7 cellular contexts compared by ENCODE assay signal in genomic region chr5:10876996-10877395, GRCh38.
DNase-seq lines count a peak whose midpoint lies in the region; ATAC-seq and TF ChIP-seq lines count a peak whose summit lies in the region.
"Not testable (repeated sequence)": the region's sequence is repeated elsewhere in the genome, so short reads cannot be mapped to it uniquely, and the experiment has no call there.

No MANE protein-coding gene starts in this region.

- H3K79me2 ChIP-seq in PC-3 (ENCODE audit: low read length): not testable (repeated sequence)

- intact Hi-C loops in PC-3 (cut with micrococcal nuclease): loop anchor here (5.0 kb wide), 1 partner anchor 35 kb away; no protein-coding TSS in a partner anchor
- intact Hi-C loops in dendritic cell treated with granulocyte-macrophage colony-stimulating factor and Interleukin-4, amounts not matched to agents 40 ng/mL and 50 ng/mL, for 4 days (cut with micrococcal nuclease): not testable (repeated sequence)

- H3K27me3 Mint-ChIP-seq in dendritic cell treated with granulocyte-macrophage colony-stimulating factor and Interleukin-4, amounts not matched to agents 40 ng/mL and 50 ng/mL, for 4 days: peaks cover 20% of the 10 kb centered on the region

- peak overlapping the region; percentile 84 for H3K4me2 ChIP-seq in PC-3 (ENCODE audit: low read length)

- not testable (repeated sequence) for H3K9ac ChIP-seq in PC-3 (ENCODE audit: low read length)

- ATAC-seq in PC-3: not testable (repeated sequence)

- H3K27ac ChIP-seq in PC-3 (ENCODE audit: low read length): peak overlapping the region; percentile 63

- peak; percentile 29 for DNase-seq in CD1c-positive myeloid dendritic cell (ENCODE audit: extremely low spot score)
- peak; percentile 81 for DNase-seq in HT1080 (ENCODE audit: low read depth)
- DNase-seq in M059J (ENCODE audit: low read depth): peak; percentile 75
- peak; percentile 57 for DNase-seq in PC-3
- peak; percentile 42 for DNase-seq in RPMI7951 (ENCODE audit: low read depth)
- DNase-seq in kidney tubule cell (ENCODE audit: low spot score): peak; percentile 25

- CTCF ChIA-PET in PC-3 (lab: Charles Lee): not testable (repeated sequence)

- H3K36me3 ChIP-seq in PC-3 (ENCODE audit: low read depth, low read length): not testable (repeated sequence)

- H3K4me1 ChIP-seq in PC-3 (ENCODE audit: insufficient read depth, low read length): peaks cover 30% of the 10 kb centered on the region

- H3K27me3 ChIP-seq in PC-3 (ENCODE audit: low read length): not testable (repeated sequence)

- H2AFZ ChIP-seq in PC-3 (ENCODE audit: low read length): peak overlapping the region; percentile 67; the same call in 1 of the 2 replicates

- H3K9me2 ChIP-seq in PC-3 (replicated peaks; ENCODE audit: low read length): not testable (repeated sequence)

- BruUV-seq in PC-3 (replicated peaks; lab: Mats Ljungman, UMichigan): not testable (repeated sequence)

- peaks cover 31% of the 10 kb centered on the region for H3K4me1 Mint-ChIP-seq in dendritic cell treated with granulocyte-macrophage colony-stimulating factor and Interleukin-4, amounts not matched to agents 40 ng/mL and 50 ng/mL, for 4 days (ENCODE audit: low read depth)

- not testable (repeated sequence) for H3K36me3 Mint-ChIP-seq in dendritic cell treated with granulocyte-macrophage colony-stimulating factor and Interleukin-4, amounts not matched to agents 40 ng/mL and 50 ng/mL, for 4 days (ENCODE audit: low read depth)

- not testable (repeated sequence) for H3K4me3 Mint-ChIP-seq in dendritic cell treated with granulocyte-macrophage colony-stimulating factor and Interleukin-4, amounts not matched to agents 40 ng/mL and 50 ng/mL, for 4 days

- not testable (repeated sequence) for H4K20me1 ChIP-seq in PC-3 (ENCODE audit: low read length)

- POLR2A ChIA-PET in PC-3 (lab: Charles Lee; ENCODE audit: unreplicated experiment): not testable (repeated sequence)

- H3K9me3 Mint-ChIP-seq in dendritic cell treated with granulocyte-macrophage colony-stimulating factor and Interleukin-4, amounts not matched to agents 40 ng/mL and 50 ng/mL, for 4 days: not testable (repeated sequence)

- not testable (repeated sequence) for TF ChIP-seq CTCF in PC-3 (conservative IDR thresholded peaks at IDR 0.05; ENCODE audit: low read depth, low read length)

- H3K4me3 ChIP-seq in PC-3 (ENCODE audit: low read length): not testable (repeated sequence)

- H3K27ac Mint-ChIP-seq in dendritic cell treated with granulocyte-macrophage colony-stimulating factor and Interleukin-4, amounts not matched to agents 40 ng/mL and 50 ng/mL, for 4 days: peak overlapping the region; percentile 14

- not testable (repeated sequence) for H3F3A ChIP-seq in PC-3 (ENCODE audit: low read length, unreplicated experiment)

- H3K9me3 ChIP-seq in PC-3 (ENCODE audit: low read length): not testable (repeated sequence)

Comparison
In these comparisons a context has a peak if more than half of its experiments do, and no peak if none do; other contexts are left out.
1. DNase-seq: peak in every context shown above with its lines; median percentile 81 in HT1080; 75 in M059J; 57 in PC-3; 42 in RPMI7951; 29 in CD1c-positive myeloid dendritic cell; 25 in kidney tubule cell.